1 cellular context compared by ENCODE assay signal in genomic region chr4:39529534-39529933, GRCh38.
TF ChIP-seq lines count a peak whose summit lies in the region.

No MANE protein-coding gene starts in this region.

TF ChIP-seq in GM12878, 131 proteins besides CTCF, POLR2A, EP300 and RAD21:
- TF ChIP-seq PBX3 (IDR thresholded peaks at IDR 0.05; ENCODE audit: insufficient replicate concordance, low read depth, low read length) = no peak
- TF ChIP-seq PML (IDR thresholded peaks at IDR 0.05; ENCODE audit: low read length) = no peak
- TF ChIP-seq LARP7 (IDR thresholded peaks at IDR 0.05) = no peak
- TF ChIP-seq STAT1 (conservative IDR thresholded peaks at IDR 0.05) = no peak
- no peak for TF ChIP-seq ZNF24 (IDR thresholded peaks at IDR 0.05)
- no peak for TF ChIP-seq ZNF274 (IDR thresholded peaks at IDR 0.05; ENCODE audit: insufficient read depth, insufficient read length)
- no peak for TF ChIP-seq BACH1 (IDR thresholded peaks at IDR 0.05; ENCODE audit: borderline replicate concordance)
- no peak for TF ChIP-seq SREBF1 (IDR thresholded peaks at IDR 0.05; ENCODE audit: low read length)
TF ChIP-seq in GM12878: peak in this region for 0.
